Comparison of ENCODE assay signal across 11 cellular contexts in the genomic region with DNA sequence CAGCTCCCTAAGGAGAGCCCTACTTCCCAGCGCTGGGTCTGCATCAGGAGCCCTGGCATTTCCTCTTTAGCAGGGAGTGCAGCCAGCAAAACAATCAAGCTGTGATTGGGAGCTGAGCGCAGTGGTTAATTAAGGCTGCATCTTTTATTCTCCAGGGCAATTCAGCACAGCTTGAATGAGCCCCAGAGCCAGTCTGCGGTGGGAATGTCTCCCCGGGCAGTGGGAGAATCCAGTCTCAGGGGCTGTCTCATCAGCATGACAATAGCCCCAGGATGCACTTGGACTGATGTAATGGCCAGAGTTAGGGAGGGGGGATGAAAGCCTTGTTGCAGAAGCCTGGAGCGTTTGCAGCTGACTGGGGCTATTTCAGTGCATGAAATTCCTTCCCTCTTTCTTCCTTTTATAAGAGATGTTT.
DNase-seq lines count a peak whose midpoint lies in the region; ATAC-seq, FAIRE-seq and TF ChIP-seq lines count a peak whose summit lies in the region.
"Had no signal": no experiment of that assay in that cellular context is flagged by ENCODE, and none has a peak within 500 bp of the region (broad histone marks: within the 10 kb centered on the region; RNA-seq: fewer than 3 reads in every experiment).

No MANE protein-coding gene starts in this region.

- TF ChIP-seq CTCF in AG10803 (conservative IDR thresholded peaks at IDR 0.05; ENCODE audit: low read length) (no peak), WTC11 (IDR thresholded peaks at IDR 0.05) (no peak), type B pancreatic cell (conservative IDR thresholded peaks at IDR 0.05) (no peak)

- H3K9me3 Mint-ChIP-seq in WTC11 (no peaks in the 10 kb centered on the region), type B pancreatic cell (no peaks in the 10 kb centered on the region)

- H3K27ac Mint-ChIP-seq in WTC11 (peak overlapping the region; percentile 58), type B pancreatic cell (no peak overlapping the region)

- H3K4me3 ChIP-seq in AG10803 (ENCODE audit: low read length): no peak overlapping the region
- H3K4me3 ChIP-seq: transverse colon had no signal

- no peak for FAIRE-seq in RCC 7860 (lab: Jason Lieb, UNC)
- FAIRE-seq: colon had no signal

- H3K36me3 Mint-ChIP-seq in WTC11: no peaks in the 10 kb centered on the region
- H3K36me3 Mint-ChIP-seq in type B pancreatic cell: no peaks in the 10 kb centered on the region

- no peak overlapping the region for H3K4me3 Mint-ChIP-seq in WTC11
- H3K4me3 Mint-ChIP-seq in type B pancreatic cell: no peak overlapping the region

- H3K4me1 Mint-ChIP-seq in WTC11 (peaks cover 67% of the 10 kb centered on the region), type B pancreatic cell (ENCODE audit: unreplicated experiment) (peaks cover 36% of the 10 kb centered on the region)

- DNase-seq in AG10803 (ENCODE audit: low read depth): peak; percentile 83
- DNase-seq in NCI-H1417 (lab: John Stamatoyannopoulos, UW): peak; percentile 75 to 98 (median 87)
- peak; percentile 89 for DNase-seq in WTC11 (ENCODE audit: low spot score)
- peak; percentile 51 for DNase-seq in inferior parietal cortex (ENCODE audit: extremely low spot score)
- DNase-seq in type B pancreatic cell (ENCODE audit: extremely low spot score, unreplicated experiment): no peak
- DNase-seq in RCC 7860 (ENCODE audit: low spot score): no peak
- DNase-seq in cerebellar nuclear complex (lab: John Stamatoyannopoulos, UW): no peak
- DNase-seq: AML-193, transverse colon had no signal

- POLR2A ChIA-PET in WTC11 (lab: Charles Lee): no interaction called here

- ATAC-seq in WTC11: peak; percentile 93
- ATAC-seq in HG03108 (IDR thresholded peaks at IDR 0.05; ENCODE audit: unreplicated experiment): no peak

- CTCF ChIA-PET in WTC11 (lab: Charles Lee): interaction anchor here (0.9 kb wide), 1 partner anchor 367 kb away, joined by 3 read pairs; no protein-coding TSS in a partner anchor

- no peaks in the 10 kb centered on the region; the same call in 1 of the 2 replicates for H3K27me3 Mint-ChIP-seq in WTC11 (ENCODE audit: low read depth)
- H3K27me3 Mint-ChIP-seq in type B pancreatic cell: peaks cover 19% of the 10 kb centered on the region

TF ChIP-seq in WTC11, 78 proteins besides CTCF, POLR2A, EP300 and RAD21 (continues in another document):
- TF ChIP-seq, protein P1, sequence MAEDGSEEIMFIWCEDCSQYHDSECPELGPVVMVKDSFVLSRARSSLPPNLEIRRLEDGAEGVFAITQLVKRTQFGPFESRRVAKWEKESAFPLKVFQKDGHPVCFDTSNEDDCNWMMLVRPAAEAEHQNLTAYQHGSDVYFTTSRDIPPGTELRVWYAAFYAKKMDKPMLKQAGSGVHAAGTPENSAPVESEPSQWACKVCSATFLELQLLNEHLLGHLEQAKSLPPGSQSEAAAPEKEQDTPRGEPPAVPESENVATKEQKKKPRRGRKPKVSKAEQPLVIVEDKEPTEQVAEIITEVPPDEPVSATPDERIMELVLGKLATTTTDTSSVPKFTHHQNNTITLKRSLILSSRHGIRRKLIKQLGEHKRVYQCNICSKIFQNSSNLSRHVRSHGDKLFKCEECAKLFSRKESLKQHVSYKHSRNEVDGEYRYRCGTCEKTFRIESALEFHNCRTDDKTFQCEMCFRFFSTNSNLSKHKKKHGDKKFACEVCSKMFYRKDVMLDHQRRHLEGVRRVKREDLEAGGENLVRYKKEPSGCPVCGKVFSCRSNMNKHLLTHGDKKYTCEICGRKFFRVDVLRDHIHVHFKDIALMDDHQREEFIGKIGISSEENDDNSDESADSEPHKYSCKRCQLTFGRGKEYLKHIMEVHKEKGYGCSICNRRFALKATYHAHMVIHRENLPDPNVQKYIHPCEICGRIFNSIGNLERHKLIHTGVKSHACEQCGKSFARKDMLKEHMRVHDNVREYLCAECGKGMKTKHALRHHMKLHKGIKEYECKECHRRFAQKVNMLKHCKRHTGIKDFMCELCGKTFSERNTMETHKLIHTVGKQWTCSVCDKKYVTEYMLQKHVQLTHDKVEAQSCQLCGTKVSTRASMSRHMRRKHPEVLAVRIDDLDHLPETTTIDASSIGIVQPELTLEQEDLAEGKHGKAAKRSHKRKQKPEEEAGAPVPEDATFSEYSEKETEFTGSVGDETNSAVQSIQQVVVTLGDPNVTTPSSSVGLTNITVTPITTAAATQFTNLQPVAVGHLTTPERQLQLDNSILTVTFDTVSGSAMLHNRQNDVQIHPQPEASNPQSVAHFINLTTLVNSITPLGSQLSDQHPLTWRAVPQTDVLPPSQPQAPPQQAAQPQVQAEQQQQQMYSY (CRISPR knock-in tag; IDR thresholded peaks at IDR 0.05): no peak
- no peak for TF ChIP-seq PRRX2 (CRISPR knock-in tag; IDR thresholded peaks at IDR 0.05)
- no peak for TF ChIP-seq TEAD4 (CRISPR knock-in tag; IDR thresholded peaks at IDR 0.05)
- TF ChIP-seq, protein P2, sequence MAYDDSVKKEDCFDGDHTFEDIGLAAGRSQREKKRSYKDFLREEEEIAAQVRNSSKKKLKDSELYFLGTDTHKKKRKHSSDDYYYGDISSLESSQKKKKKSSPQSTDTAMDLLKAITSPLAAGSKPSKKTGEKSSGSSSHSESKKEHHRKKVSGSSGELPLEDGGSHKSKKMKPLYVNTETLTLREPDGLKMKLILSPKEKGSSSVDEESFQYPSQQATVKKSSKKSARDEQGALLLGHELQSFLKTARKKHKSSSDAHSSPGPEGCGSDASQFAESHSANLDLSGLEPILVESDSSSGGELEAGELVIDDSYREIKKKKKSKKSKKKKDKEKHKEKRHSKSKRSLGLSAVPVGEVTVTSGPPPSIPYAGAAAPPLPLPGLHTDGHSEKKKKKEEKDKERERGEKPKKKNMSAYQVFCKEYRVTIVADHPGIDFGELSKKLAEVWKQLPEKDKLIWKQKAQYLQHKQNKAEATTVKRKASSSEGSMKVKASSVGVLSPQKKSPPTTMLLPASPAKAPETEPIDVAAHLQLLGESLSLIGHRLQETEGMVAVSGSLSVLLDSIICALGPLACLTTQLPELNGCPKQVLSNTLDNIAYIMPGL (CRISPR knock-in tag; IDR thresholded peaks at IDR 0.05): no peak
- TF ChIP-seq FOXJ3 (CRISPR knock-in tag; IDR thresholded peaks at IDR 0.05; ENCODE audit: borderline replicate concordance): no peak
- peak; percentile 94; the same call in 1 of the 2 replicates for TF ChIP-seq TEAD1 (CRISPR knock-in tag; IDR thresholded peaks at IDR 0.05)
- no peak for TF ChIP-seq JAZF1 (CRISPR knock-in tag; IDR thresholded peaks at IDR 0.05)
- peak; percentile 35; the same call in 1 of the 2 replicates for TF ChIP-seq JUN (CRISPR knock-in tag; IDR thresholded peaks at IDR 0.05)
- no peak for TF ChIP-seq CREM (CRISPR knock-in tag; IDR thresholded peaks at IDR 0.05)
- no peak for TF ChIP-seq RORB (CRISPR knock-in tag; IDR thresholded peaks at IDR 0.05)
- TF ChIP-seq IRF2 (CRISPR knock-in tag; IDR thresholded peaks at IDR 0.05; ENCODE audit: borderline replicate concordance, low read depth): no peak
- peak; percentile 43; the same call in 1 of the 2 replicates for TF ChIP-seq SP1 (CRISPR knock-in tag; conservative IDR thresholded peaks at IDR 0.05)
- no peak for TF ChIP-seq SMAD3 (CRISPR knock-in tag; IDR thresholded peaks at IDR 0.05; ENCODE audit: borderline replicate concordance)
- TF ChIP-seq, protein P3, sequence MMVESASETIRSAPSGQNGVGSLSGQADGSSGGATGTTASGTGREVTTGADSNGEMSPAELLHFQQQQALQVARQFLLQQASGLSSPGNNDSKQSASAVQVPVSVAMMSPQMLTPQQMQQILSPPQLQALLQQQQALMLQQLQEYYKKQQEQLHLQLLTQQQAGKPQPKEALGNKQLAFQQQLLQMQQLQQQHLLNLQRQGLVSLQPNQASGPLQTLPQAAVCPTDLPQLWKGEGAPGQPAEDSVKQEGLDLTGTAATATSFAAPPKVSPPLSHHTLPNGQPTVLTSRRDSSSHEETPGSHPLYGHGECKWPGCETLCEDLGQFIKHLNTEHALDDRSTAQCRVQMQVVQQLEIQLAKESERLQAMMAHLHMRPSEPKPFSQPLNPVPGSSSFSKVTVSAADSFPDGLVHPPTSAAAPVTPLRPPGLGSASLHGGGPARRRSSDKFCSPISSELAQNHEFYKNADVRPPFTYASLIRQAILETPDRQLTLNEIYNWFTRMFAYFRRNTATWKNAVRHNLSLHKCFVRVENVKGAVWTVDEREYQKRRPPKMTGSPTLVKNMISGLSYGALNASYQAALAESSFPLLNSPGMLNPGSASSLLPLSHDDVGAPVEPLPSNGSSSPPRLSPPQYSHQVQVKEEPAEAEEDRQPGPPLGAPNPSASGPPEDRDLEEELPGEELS (CRISPR knock-in tag; IDR thresholded peaks at IDR 0.05): peak; percentile 69; the same call in 1 of the 2 replicates
- TF ChIP-seq, protein P4, sequence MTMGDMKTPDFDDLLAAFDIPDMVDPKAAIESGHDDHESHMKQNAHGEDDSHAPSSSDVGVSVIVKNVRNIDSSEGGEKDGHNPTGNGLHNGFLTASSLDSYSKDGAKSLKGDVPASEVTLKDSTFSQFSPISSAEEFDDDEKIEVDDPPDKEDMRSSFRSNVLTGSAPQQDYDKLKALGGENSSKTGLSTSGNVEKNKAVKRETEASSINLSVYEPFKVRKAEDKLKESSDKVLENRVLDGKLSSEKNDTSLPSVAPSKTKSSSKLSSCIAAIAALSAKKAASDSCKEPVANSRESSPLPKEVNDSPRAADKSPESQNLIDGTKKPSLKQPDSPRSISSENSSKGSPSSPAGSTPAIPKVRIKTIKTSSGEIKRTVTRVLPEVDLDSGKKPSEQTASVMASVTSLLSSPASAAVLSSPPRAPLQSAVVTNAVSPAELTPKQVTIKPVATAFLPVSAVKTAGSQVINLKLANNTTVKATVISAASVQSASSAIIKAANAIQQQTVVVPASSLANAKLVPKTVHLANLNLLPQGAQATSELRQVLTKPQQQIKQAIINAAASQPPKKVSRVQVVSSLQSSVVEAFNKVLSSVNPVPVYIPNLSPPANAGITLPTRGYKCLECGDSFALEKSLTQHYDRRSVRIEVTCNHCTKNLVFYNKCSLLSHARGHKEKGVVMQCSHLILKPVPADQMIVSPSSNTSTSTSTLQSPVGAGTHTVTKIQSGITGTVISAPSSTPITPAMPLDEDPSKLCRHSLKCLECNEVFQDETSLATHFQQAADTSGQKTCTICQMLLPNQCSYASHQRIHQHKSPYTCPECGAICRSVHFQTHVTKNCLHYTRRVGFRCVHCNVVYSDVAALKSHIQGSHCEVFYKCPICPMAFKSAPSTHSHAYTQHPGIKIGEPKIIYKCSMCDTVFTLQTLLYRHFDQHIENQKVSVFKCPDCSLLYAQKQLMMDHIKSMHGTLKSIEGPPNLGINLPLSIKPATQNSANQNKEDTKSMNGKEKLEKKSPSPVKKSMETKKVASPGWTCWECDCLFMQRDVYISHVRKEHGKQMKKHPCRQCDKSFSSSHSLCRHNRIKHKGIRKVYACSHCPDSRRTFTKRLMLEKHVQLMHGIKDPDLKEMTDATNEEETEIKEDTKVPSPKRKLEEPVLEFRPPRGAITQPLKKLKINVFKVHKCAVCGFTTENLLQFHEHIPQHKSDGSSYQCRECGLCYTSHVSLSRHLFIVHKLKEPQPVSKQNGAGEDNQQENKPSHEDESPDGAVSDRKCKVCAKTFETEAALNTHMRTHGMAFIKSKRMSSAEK (CRISPR knock-in tag; IDR thresholded peaks at IDR 0.05; ENCODE audit: borderline replicate concordance): peak; percentile 97

Comparison
In these comparisons a context has a peak if more than half of its experiments do, and no peak if none do; other contexts are left out.
1. DNase-seq: peak in AG10803 (single experiment), NCI-H1417 (3 of 3), WTC11 (single experiment) and inferior parietal cortex (single experiment); none in type B pancreatic cell (single experiment), RCC 7860 (single experiment) and cerebellar nuclear complex (0 of 2).